Comparison of ENCODE assay signal across 20 cellular contexts in the genomic region with DNA sequence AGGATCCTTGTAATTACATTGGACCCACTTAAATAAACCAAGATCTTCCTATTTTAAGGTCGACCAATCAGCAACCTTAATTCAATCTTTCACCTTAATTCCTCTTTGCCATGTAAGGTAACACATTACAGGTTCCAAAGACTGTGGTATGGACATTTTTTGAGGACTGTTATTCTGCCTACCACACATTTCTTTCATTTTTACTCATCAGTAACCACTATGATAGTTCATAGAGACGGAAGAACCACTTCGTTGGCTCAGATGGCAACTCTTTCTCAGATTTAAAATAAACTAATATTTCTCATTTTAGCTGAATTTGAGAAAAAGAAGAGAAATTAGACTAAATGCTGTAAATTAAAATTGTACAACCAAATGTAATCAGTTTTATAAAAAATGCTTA.
DNase-seq lines count a peak whose midpoint lies in the region; ATAC-seq, FAIRE-seq and TF ChIP-seq lines count a peak whose summit lies in the region.
"Had no signal": no experiment of that assay in that cellular context is flagged by ENCODE, and none has a peak within 500 bp of the region (broad histone marks: within the 10 kb centered on the region; RNA-seq: fewer than 3 reads in every experiment).

No MANE protein-coding gene starts in this region.

- H3K27me3 Mint-ChIP-seq in glutamatergic neuron (ENCODE audit: unreplicated experiment): no peaks in the 10 kb centered on the region
- H3K27me3 Mint-ChIP-seq in stimulated activated naive B cell treated with anti-CD40 and anti-IgM and Interleukin-4, amounts not matched to agents 10 μg/mL and 1 μg/mL and 100 μg/mL, for 72 hours: no peaks in the 10 kb centered on the region

- no peaks in the 10 kb centered on the region for H3K9me3 ChIP-seq in GM12878 (replicated peaks; ENCODE audit: control insufficient read depth, insufficient read depth, low read length)
- no peaks in the 10 kb centered on the region for H3K9me3 ChIP-seq in WERI-Rb-1 (ENCODE audit: severe bottlenecking)
- H3K9me3 ChIP-seq: Caco-2 had no signal

- no peak overlapping the region for H3K4me3 Mint-ChIP-seq in glutamatergic neuron (ENCODE audit: unreplicated experiment)
- no peak overlapping the region for H3K4me3 Mint-ChIP-seq in stimulated activated naive B cell treated with anti-CD40 and anti-IgM and Interleukin-4, amounts not matched to agents 10 μg/mL and 1 μg/mL and 100 μg/mL, for 72 hours
- H3K4me3 Mint-ChIP-seq: CD14-positive monocyte had no signal

- H3K4me3 ChIP-seq in GM12878: no peak overlapping the region
- no peak overlapping the region for H3K4me3 ChIP-seq in WERI-Rb-1 (ENCODE audit: low read depth, low read length)
- H3K4me3 ChIP-seq: K562 had no signal

- peaks cover 2% of the 10 kb centered on the region for H3K4me1 Mint-ChIP-seq in glutamatergic neuron (ENCODE audit: low read depth, unreplicated experiment)
- H3K4me1 Mint-ChIP-seq in stimulated activated naive B cell treated with anti-CD40 and anti-IgM and Interleukin-4, amounts not matched to agents 10 μg/mL and 1 μg/mL and 100 μg/mL, for 72 hours: peaks cover 0 to 3% of the 10 kb centered on the region in 2 donors
- H3K4me1 Mint-ChIP-seq: CD14-positive monocyte had no signal

- H3K27ac Mint-ChIP-seq in glutamatergic neuron (ENCODE audit: unreplicated experiment): no peak overlapping the region
- no peak overlapping the region for H3K27ac Mint-ChIP-seq in stimulated activated naive B cell treated with anti-CD40 and anti-IgM and Interleukin-4, amounts not matched to agents 10 μg/mL and 1 μg/mL and 100 μg/mL, for 72 hours

- H3K9ac ChIP-seq in GM12878 (ENCODE audit: control insufficient read depth, insufficient read depth, low read length): no peak overlapping the region

- H3K27me3 ChIP-seq in GM12878 (replicated peaks in 1 of 2; ENCODE audit: control insufficient read depth in 2 of 2, insufficient read depth in 2 of 2, low read length in 1 of 2): no peaks in the 10 kb centered on the region
- H3K27me3 ChIP-seq in WERI-Rb-1 (ENCODE audit: insufficient read depth, low read depth, severe bottlenecking): no peaks in the 10 kb centered on the region

- H3K9me3 Mint-ChIP-seq in glutamatergic neuron (ENCODE audit: unreplicated experiment): no peaks in the 10 kb centered on the region
- no peaks in the 10 kb centered on the region for H3K9me3 Mint-ChIP-seq in stimulated activated naive B cell treated with anti-CD40 and anti-IgM and Interleukin-4, amounts not matched to agents 10 μg/mL and 1 μg/mL and 100 μg/mL, for 72 hours
- H3K9me3 Mint-ChIP-seq: CD14-positive monocyte had no signal

- H3K27ac ChIP-seq in GM12878 (ENCODE audit: control insufficient read depth, insufficient read depth) (no peak overlapping the region), WERI-Rb-1 (no peak overlapping the region)
- H3K27ac ChIP-seq: HL-60 had no signal

- intact Hi-C loops in GM12878 (cut with micrococcal nuclease; ENCODE audit: unreplicated experiment): no loop called here

- RAD21 ChIA-PET in GM12878 (lab: Charles Lee; ENCODE audit: unreplicated experiment): no interaction called here

- in situ Hi-C loops in GM12878 (cut with MboI): no loop called here

- no peak overlapping the region for H3K4me2 ChIP-seq in GM12878 (ENCODE audit: control insufficient read depth, insufficient read depth)

- H3K36me3 ChIP-seq in GM12878 (ENCODE audit: control insufficient read depth in 2 of 2, insufficient read depth in 2 of 2, low read length in 1 of 2): no peaks in the 10 kb centered on the region
- H3K36me3 ChIP-seq in WERI-Rb-1: no peaks in the 10 kb centered on the region

- WGBS in GM12878 (ENCODE audit: insufficient coverage, insufficient replicate concordance, low lambda C conversion rate, missing lambda C conversion rate): 92% methylated on average over 3 of the region's 3 CpGs

- no peaks in the 10 kb centered on the region for H4K20me1 ChIP-seq in GM12878 (ENCODE audit: control insufficient read depth, insufficient read depth)

- no peak for TF ChIP-seq EP300 in GM12878 (IDR thresholded peaks at IDR 0.05; ENCODE audit: borderline replicate concordance in 1 of 2, control insufficient read depth in 1 of 2, low read depth in 2 of 2, low read length in 2 of 2)

- no peaks in the 10 kb centered on the region for H3K79me2 ChIP-seq in GM12878 (ENCODE audit: control insufficient read depth, insufficient read depth, low read length)

- BruUV-seq in GM12878 (replicated peaks; lab: Mats Ljungman, UMichigan): no TSS peak

- SMC1A ChIA-PET in GM12878 (lab: Charles Lee; ENCODE audit: uncharacterized antibody, unreplicated experiment): interaction anchor here (0.7 to 1.1 kb wide), 3 partner anchors 12 to 228 kb away, joined by 3 read pairs; no protein-coding TSS in a partner anchor

- no peaks in the 10 kb centered on the region for H3K4me1 ChIP-seq in GM12878 (ENCODE audit: control insufficient read depth, insufficient read depth, low read length)
- H3K4me1 ChIP-seq: Caco-2 had no signal

- DNase-seq in GM12878 (ENCODE audit: low read depth, low spot score): peak; percentile 4
- no peak for DNase-seq in WERI-Rb-1
- DNase-seq in glutamatergic neuron: no peak
- DNase-seq in stimulated activated naive B cell treated with anti-CD40 and anti-IgM and Interleukin-4, amounts not matched to agents 10 μg/mL and 1 μg/mL and 100 μg/mL, for 72 hours: no peak
- DNase-seq: Caco-2; HCEC 1CT; NCI-H1436; NCI-H2029 treated with DMSO at 0.1 percent for 48 hours; NCI-H345; NCI-H69; NK-92 treated with Interleukin-12 subunit alpha and Interleukin-12 subunit beta, amount 100 ng/mL, for 24 hours; OCI-M1; RPMI8226 had no signal

- POLR2A ChIA-PET in GM12878 (lab: Charles Lee): no interaction called here

- CTCF ChIA-PET in GM12878 (lab: Yijun Ruan, JAX): interaction anchor here (1.1 to 1.8 kb wide), 2 partner anchors 16 to 61 kb away, joined by 3 to 6 read pairs; no protein-coding TSS in a partner anchor

- no peak overlapping the region for H2AFZ ChIP-seq in GM12878 (ENCODE audit: control insufficient read depth, low read depth, low read length)

- no peak for TF ChIP-seq RAD21 in GM12878 (IDR thresholded peaks at IDR 0.05; ENCODE audit: insufficient read depth, low read depth, low read length)

- ATAC-seq in GM18517 (IDR thresholded peaks at IDR 0.05; ENCODE audit: unreplicated experiment) (peak; percentile 72), GM19455 (IDR thresholded peaks at IDR 0.05; ENCODE audit: unreplicated experiment) (peak; percentile 55), HG02938 (IDR thresholded peaks at IDR 0.05; ENCODE audit: unreplicated experiment) (peak; percentile 65), GM12878 (peak; percentile 76), HG03460 (IDR thresholded peaks at IDR 0.05; ENCODE audit: unreplicated experiment) (no peak)
- ATAC-seq in stimulated activated naive B cell treated with anti-CD40 and anti-IgM and Interleukin-4, amounts not matched to agents 10 μg/mL and 1 μg/mL and 100 μg/mL, for 72 hours (replicated peaks): no peak
- ATAC-seq: K562 had no signal

- no peak for TF ChIP-seq CTCF in GM12878 (IDR thresholded peaks at IDR 0.05 in 2 of 3, conservative IDR thresholded peaks at IDR 0.05 in 1 of 3; ENCODE audit: control insufficient read depth in 2 of 3, extremely low read depth in 1 of 3, insufficient read depth in 1 of 3, low read depth in 3 of 3, low read length in 3 of 3)
- TF ChIP-seq CTCF in WERI-Rb-1 (IDR thresholded peaks at IDR 0.05; ENCODE audit: low read depth, low read length): no peak
- TF ChIP-seq CTCF in glutamatergic neuron (IDR thresholded peaks at IDR 0.05; ENCODE audit: partially characterized antibody, unreplicated experiment): no peak

- H3K36me3 Mint-ChIP-seq in glutamatergic neuron (ENCODE audit: unreplicated experiment): peaks cover 4% of the 10 kb centered on the region
- peaks cover 9 to 16% of the 10 kb centered on the region in 2 donors for H3K36me3 Mint-ChIP-seq in stimulated activated naive B cell treated with anti-CD40 and anti-IgM and Interleukin-4, amounts not matched to agents 10 μg/mL and 1 μg/mL and 100 μg/mL, for 72 hours

- FAIRE-seq in GM12878 (lab: Jason Lieb, UNC): no peak
- FAIRE-seq: K562 had no signal

- TF ChIP-seq POLR2A in GM12878 (IDR thresholded peaks at IDR 0.05; ENCODE audit: low read depth, low read length): no peak

TF ChIP-seq in GM12878, 131 proteins besides CTCF, POLR2A, EP300 and RAD21:
- 0 out of 2 replicates have a peak, but pooled peaks have one; percentile 26 for TF ChIP-seq IRF4 (IDR thresholded peaks at IDR 0.05; ENCODE audit: low read depth, low read length)
- TF ChIP-seq MEF2A (IDR thresholded peaks at IDR 0.05; ENCODE audit: insufficient read depth, low read depth, low read length): no peak
- TF ChIP-seq JUND (IDR thresholded peaks at IDR 0.05; ENCODE audit: low read depth, low read length): no peak
- no peak for TF ChIP-seq ZNF207 (IDR thresholded peaks at IDR 0.05; ENCODE audit: borderline replicate concordance)
- peak; percentile 65 for TF ChIP-seq RUNX3 (IDR thresholded peaks at IDR 0.05; ENCODE audit: low read length)
- TF ChIP-seq, protein P1, sequence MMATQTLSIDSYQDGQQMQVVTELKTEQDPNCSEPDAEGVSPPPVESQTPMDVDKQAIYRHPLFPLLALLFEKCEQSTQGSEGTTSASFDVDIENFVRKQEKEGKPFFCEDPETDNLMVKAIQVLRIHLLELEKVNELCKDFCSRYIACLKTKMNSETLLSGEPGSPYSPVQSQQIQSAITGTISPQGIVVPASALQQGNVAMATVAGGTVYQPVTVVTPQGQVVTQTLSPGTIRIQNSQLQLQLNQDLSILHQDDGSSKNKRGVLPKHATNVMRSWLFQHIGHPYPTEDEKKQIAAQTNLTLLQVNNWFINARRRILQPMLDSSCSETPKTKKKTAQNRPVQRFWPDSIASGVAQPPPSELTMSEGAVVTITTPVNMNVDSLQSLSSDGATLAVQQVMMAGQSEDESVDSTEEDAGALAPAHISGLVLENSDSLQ (IDR thresholded peaks at IDR 0.05): no peak
- peak; percentile 51 for TF ChIP-seq JUNB (IDR thresholded peaks at IDR 0.05)
- TF ChIP-seq MTA2 (IDR thresholded peaks at IDR 0.05; ENCODE audit: low read depth): 0 out of 2 replicates have a peak, but pooled peaks have one; percentile 13

Comparison
In these comparisons a context has a peak if more than half of its experiments do, and no peak if none do; other contexts are left out.
1. ATAC-seq: peak in GM18517 (single experiment), GM19455 (single experiment), HG02938 (single experiment) and GM12878 (single experiment); none in stimulated activated naive B cell treated with anti-CD40 and anti-IgM and Interleukin-4, amounts not matched to agents 10 μg/mL and 1 μg/mL and 100 μg/mL, for 72 hours (0 of 2) and HG03460 (single experiment).